Comparison of ENCODE assay signal across 8 cellular contexts in genomic region chr1:165481820-165482532, GRCh38. TPM values are rescaled to one million over a fixed set of nuclear protein-coding genes. Genes with fewer than 3 reads are reported as not detected.
A peak's percentile ranks its signal among the peaks of the same experiment; 100 is the strongest.
DNase-seq lines count a peak whose midpoint lies in the region; ATAC-seq, FAIRE-seq and TF ChIP-seq lines count a peak whose summit lies in the region.

No MANE protein-coding gene starts in this region.

- peaks cover 0 to 5% of the 10 kb centered on the region in 2 donors for H3K36me3 Mint-ChIP-seq in activated naive CD4-positive, alpha-beta T cell treated with anti-CD3 and anti-CD28 coated beads, Interleukin-2, amount 50 U/mL, for 72 hours
- H3K36me3 Mint-ChIP-seq in immature natural killer cell: no peaks in the 10 kb centered on the region

- H3K9me3 Mint-ChIP-seq in activated naive CD4-positive, alpha-beta T cell treated with anti-CD3 and anti-CD28 coated beads, Interleukin-2, amount 50 U/mL, for 72 hours: no peaks in the 10 kb centered on the region
- peaks cover 0 to 2% (median 0%) of the 10 kb centered on the region in 6 donors for H3K9me3 Mint-ChIP-seq in immature natural killer cell

- 38 to 47% methylated on average over 6 of the region's 6 CpGs for WGBS in heart right ventricle, 2 donors

- DNase-seq in activated naive CD4-positive, alpha-beta T cell treated with anti-CD3 and anti-CD28 coated beads, Interleukin-2, amount 50 U/mL, for 72 hours (ENCODE audit: low spot score in 2 of 2): peak in 1 of 2 donors; percentile 10
- DNase-seq in activated naive CD4-positive, alpha-beta T cell treated with anti-CD3 and anti-CD28 coated beads, Interleukin-2, amount 50 U/mL, for 16 hours: no peak
- DNase-seq in SW 1271 (lab: John Stamatoyannopoulos, UW) (peak; percentile 46 to 71), heart right ventricle (peak in 1 of 2 donors; percentile 56), thoracic aorta (ENCODE audit: low spot score) (peak; percentile 7), immature natural killer cell (no peak), frontal cortex (ENCODE audit: low spot score in 2 of 2) (no peak)

- H3K4me3 ChIP-seq in heart right ventricle: no peak overlapping the region
- no peak overlapping the region for H3K4me3 ChIP-seq in thoracic aorta

- ATAC-seq in activated naive CD4-positive, alpha-beta T cell treated with anti-CD3 and anti-CD28 coated beads, Interleukin-2, amount 50 U/mL, for 72 hours: peak; percentile 73 to 94
- ATAC-seq in heart right ventricle (peak; percentile 67 to 92 (median 86)), thoracic aorta (ENCODE audit: insufficient number of reproducible peaks, low FRiP score, low read depth) (no peak), GM18870 (IDR thresholded peaks at IDR 0.05; ENCODE audit: unreplicated experiment) (no peak)

- H3K27ac Mint-ChIP-seq in activated naive CD4-positive, alpha-beta T cell treated with anti-CD3 and anti-CD28 coated beads, Interleukin-2, amount 50 U/mL, for 72 hours: no peak overlapping the region
- no peak overlapping the region for H3K27ac Mint-ChIP-seq in immature natural killer cell

- peaks cover 0 to under 1% (median 0%) of the 10 kb centered on the region in 7 donors for H3K27me3 ChIP-seq in heart right ventricle
- H3K27me3 ChIP-seq in thoracic aorta (replicated peaks; ENCODE audit: insufficient read depth): no peaks in the 10 kb centered on the region

- H3K36me3 ChIP-seq in heart right ventricle: no peaks in the 10 kb centered on the region
- H3K36me3 ChIP-seq in thoracic aorta: no peaks in the 10 kb centered on the region

- H3K27ac ChIP-seq in heart right ventricle (peak overlapping the region in 2 of 10 donors; percentile 39 to 51), thoracic aorta (no peak overlapping the region)

- H3K9me3 ChIP-seq in heart right ventricle (no peaks in the 10 kb centered on the region), thoracic aorta (no peaks in the 10 kb centered on the region)

- no peak overlapping the region for H3K4me3 Mint-ChIP-seq in immature natural killer cell

- FAIRE-seq in frontal cortex (lab: Jason Lieb, UNC): no peak

- no peak for TF ChIP-seq CTCF in heart right ventricle (IDR thresholded peaks at IDR 0.05)
- no peak for TF ChIP-seq CTCF in thoracic aorta (IDR thresholded peaks at IDR 0.05)

- H3K27me3 Mint-ChIP-seq in immature natural killer cell (ENCODE audit: low read depth in 3 of 3): peaks cover 5 to 11% (median 6%) of the 10 kb centered on the region in 3 donors

- H3K4me1 ChIP-seq in heart right ventricle (peaks cover 0 to 31% (median 21%) of the 10 kb centered on the region in 9 donors), thoracic aorta (ENCODE audit: control insufficient read depth in 1 of 2, low read depth in 2 of 2) (no peaks in the 10 kb centered on the region)

- no peaks in the 10 kb centered on the region for H3K4me1 Mint-ChIP-seq in immature natural killer cell

- intact Hi-C loops in heart right ventricle (cut with DNase I): loop anchor here in 1 of 10 donors (10.0 kb wide), 1 partner anchor 67 kb away; no protein-coding TSS in a partner anchor

RNA-seq across cellular contexts. Expression of gene RXRG, which starts 37.0 kb away (rescaled TPM):
- total RNA-seq in activated naive CD4-positive, alpha-beta T cell treated with anti-CD3 and anti-CD28 coated beads, Interleukin-2, amount 50 U/mL, for 72 hours: under 1 TPM in 1 of 2 donors, not detected in 1; 0.11 TPM
- 10 to 100 TPM in 3 of 10 donors, 1 to 10 TPM in 7; 1.8 to 16.3 (median 4.6) TPM for total RNA-seq in heart right ventricle
- 1 to 10 TPM; 1.2 to 2.3 TPM for polyA plus RNA-seq in heart right ventricle
- total RNA-seq in thoracic aorta: 1 to 10 TPM in 1 of 2 donors, not detected in 1; 2.8 TPM
- polyA plus RNA-seq in immature natural killer cell: not detected
- total RNA-seq in frontal cortex: 42.0 TPM

Comparison
In these comparisons a context has a peak if more than half of its experiments do, and no peak if none do; other contexts are left out.
1. ATAC-seq: peak in activated naive CD4-positive, alpha-beta T cell treated with anti-CD3 and anti-CD28 coated beads, Interleukin-2, amount 50 U/mL, for 72 hours (2 of 2) and heart right ventricle (8 of 8); none in thoracic aorta (single experiment) and GM18870 (single experiment).
2. DNase-seq: peak in SW 1271 (2 of 2) and thoracic aorta (single experiment); none in activated naive CD4-positive, alpha-beta T cell treated with anti-CD3 and anti-CD28 coated beads, Interleukin-2, amount 50 U/mL, for 16 hours (single experiment), immature natural killer cell (0 of 3) and frontal cortex (0 of 2).